ENCODE assay signal across 20 cellular contexts in genomic region chr4:54727346-54727745, GRCh38.
DNase-seq lines count a peak whose midpoint lies in the region; ATAC-seq and TF ChIP-seq lines count a peak whose summit lies in the region.
"Had no signal": no experiment of that assay in that cellular context is flagged by ENCODE, and none has a peak within 500 bp of the region (broad histone marks: within the 10 kb centered on the region; RNA-seq: fewer than 3 reads in every experiment).

No MANE protein-coding gene starts in this region.

- no peak overlapping the region for H3K27ac ChIP-seq in adrenal gland
- H3K27ac ChIP-seq: SK-N-MC, thoracic aorta had no signal

- no peak for TF ChIP-seq POLR2A in adrenal gland (IDR thresholded peaks at IDR 0.05)

- WGBS in adrenal gland, 4 donors: 69 to 89% (median 78%) methylated on average over 2 of the region's 2 CpGs

- no peaks in the 10 kb centered on the region for H3K9me3 Mint-ChIP-seq in naive B cell
- H3K9me3 Mint-ChIP-seq: central memory CD8-positive, alpha-beta T cell had no signal

- H3K4me3 ChIP-seq in adrenal gland: no peak overlapping the region
- H3K4me3 ChIP-seq in H7 (ENCODE audit: insufficient read depth, low read depth, low read length): no peak overlapping the region
- H3K4me3 ChIP-seq: SK-N-MC, thoracic aorta had no signal

- H3K4me3 Mint-ChIP-seq in naive B cell: peak overlapping the region in 2 of 8 donors; percentile 32 to 40
- H3K4me3 Mint-ChIP-seq: central memory CD8-positive, alpha-beta T cell; naive thymus-derived CD8-positive, alpha-beta T cell had no signal

- no peaks in the 10 kb centered on the region for H3K36me3 ChIP-seq in adrenal gland (replicated peaks in 1 of 2)
- H3K36me3 ChIP-seq in H7 (replicated peaks; ENCODE audit: control insufficient read depth, insufficient read depth, low read length): no peaks in the 10 kb centered on the region
- H3K36me3 ChIP-seq: thoracic aorta had no signal

- H3K27me3 Mint-ChIP-seq in naive B cell: peaks cover 0 to 6% (median 0%) of the 10 kb centered on the region in 3 donors
- H3K27me3 Mint-ChIP-seq: central memory CD8-positive, alpha-beta T cell; naive thymus-derived CD8-positive, alpha-beta T cell had no signal

- peak overlapping the region in 3 of 6 donors; percentile 73 to 82 (median 76) for H3K27ac Mint-ChIP-seq in naive B cell
- H3K27ac Mint-ChIP-seq: naive thymus-derived CD8-positive, alpha-beta T cell had no signal

- no peaks in the 10 kb centered on the region for H3K9me3 ChIP-seq in adrenal gland (replicated peaks in 1 of 3)
- H3K9me3 ChIP-seq: Caco-2, thoracic aorta had no signal

- H3K27me3 ChIP-seq in adrenal gland: no peaks in the 10 kb centered on the region
- no peaks in the 10 kb centered on the region for H3K27me3 ChIP-seq in H7 (ENCODE audit: control insufficient read depth, insufficient read depth, low read length)

- intact Hi-C loops in adrenal gland (cut with DNase I): no loop called here

- H3K36me3 Mint-ChIP-seq in naive B cell: peaks cover 0 to 4% of the 10 kb centered on the region in 2 donors
- H3K36me3 Mint-ChIP-seq: naive thymus-derived CD8-positive, alpha-beta T cell had no signal

- no peak for TF ChIP-seq CTCF in adrenal gland (IDR thresholded peaks at IDR 0.05)

- peaks cover 13 to 29% (median 22%) of the 10 kb centered on the region in 3 donors for H3K4me1 Mint-ChIP-seq in naive B cell
- H3K4me1 Mint-ChIP-seq: central memory CD8-positive, alpha-beta T cell had no signal

- H3K4me1 ChIP-seq in adrenal gland (replicated peaks in 1 of 2): no peaks in the 10 kb centered on the region
- H3K4me1 ChIP-seq: Caco-2 had no signal

- DNase-seq in naive B cell (no peak), adrenal gland (no peak), hepatic stellate cell (ENCODE audit: low spot score) (no peak), H7 (no peak)
- DNase-seq: activated effector memory CD4-positive, alpha-beta T cell treated with Interleukin-2 at 50 U/mL for 16 hours; AML-193; Caco-2; effector CD8-positive, alpha-beta T cell; naive thymus-derived CD8-positive, alpha-beta T cell; NCI-H2171; NCI-H82; T-helper 9 cell had no signal

- ATAC-seq in GM18868 (IDR thresholded peaks at IDR 0.05; ENCODE audit: unreplicated experiment): peak; percentile 83
- ATAC-seq in GM21528 (IDR thresholded peaks at IDR 0.05; ENCODE audit: low FRiP score, unreplicated experiment): peak; percentile 53
- ATAC-seq in HG02981 (IDR thresholded peaks at IDR 0.05; ENCODE audit: unreplicated experiment): peak; percentile 53
- peak; percentile 75 to 90 for ATAC-seq in naive B cell (ENCODE audit: low read depth in 2 of 2)
- ATAC-seq: activated CD4-positive, CD25-positive, alpha-beta regulatory T cell treated with anti-CD3 and anti-CD28 coated beads, Interleukin-2, amount 50 U/mL, for 24 hours; HCT116; naive thymus-derived CD8-positive, alpha-beta T cell had no signal
